ENCODE assay signal across 1 cellular context in genomic region chr1:53945183-53945432, GRCh38.
TF ChIP-seq lines count a peak whose summit lies in the region.

No MANE protein-coding gene starts in this region.

TF ChIP-seq in H1, 55 proteins besides CTCF, POLR2A, EP300 and RAD21:
- no peak for TF ChIP-seq TBP (IDR thresholded peaks at IDR 0.05; ENCODE audit: low read depth, low read length)
- TF ChIP-seq ZNF274 (IDR thresholded peaks at IDR 0.05; ENCODE audit: borderline replicate concordance, extremely low read depth, low read length): no peak
- no peak for TF ChIP-seq SP4 (IDR thresholded peaks at IDR 0.05; ENCODE audit: low read length)
- no peak for TF ChIP-seq EZH2 (IDR thresholded peaks at IDR 0.05; ENCODE audit: low read depth, low read length, severe bottlenecking)
- no peak for TF ChIP-seq SIRT6 (IDR thresholded peaks at IDR 0.05; ENCODE audit: low read length)
- TF ChIP-seq TEAD4 (IDR thresholded peaks at IDR 0.05; ENCODE audit: low read depth, low read length): no peak
- no peak for TF ChIP-seq SUZ12 (IDR thresholded peaks at IDR 0.05; ENCODE audit: low read length)
- TF ChIP-seq SP1 (IDR thresholded peaks at IDR 0.05; ENCODE audit: low read depth, low read length): no peak
- TF ChIP-seq ASH2L (IDR thresholded peaks at IDR 0.05; ENCODE audit: low read length): no peak
- TF ChIP-seq BRCA1 (IDR thresholded peaks at IDR 0.05; ENCODE audit: low read depth, low read length): no peak
